ENCODE assay signal across 35 cellular contexts in genomic region chr3:89983449-89983848, GRCh38.
"Had no signal": no experiment of that assay in that cellular context is flagged by ENCODE, and none has a peak within 500 bp of the region (broad histone marks: within the 10 kb centered on the region; RNA-seq: fewer than 3 reads in every experiment).

No MANE protein-coding gene starts in this region.

- H3K36me3 ChIP-seq: MG63 had no signal

- H3K27me3 ChIP-seq: MG63 had no signal

- H3K9me3 ChIP-seq: MG63 had no signal

- DNase-seq: Karpas-422, Kasumi-1, MG63, MM.1S, NCI-H1048, NCI-H1092, NCI-H1092 treated with DMSO at 0.1 percent for 48 hours, NCI-H1105, NCI-H1105 treated with DMSO at 0.1 percent for 48 hours, NCI-H1417, NCI-H1417 treated with DMSO at 0.1 percent for 48 hours, NCI-H1436, NCI-H1436 treated with DMSO at 0.1 percent for 48 hours, NCI-H146, NCI-H1694, NCI-H1694 treated with DMSO at 0.1 percent for 48 hours, NCI-H187, NCI-H187 treated with DMSO at 0.1 percent for 48 hours, NCI-H1930, NCI-H2029, NCI-H2029 treated with DMSO at 0.1 percent for 48 hours, NCI-H2081, NCI-H2081 treated with DMSO at 0.1 percent for 48 hours, NCI-H2107, NCI-H2171, NCI-H2171 treated with DMSO at 0.1 percent for 48 hours, NCI-H2227 treated with DMSO at 0.1 percent for 48 hours, NCI-H226, NCI-H345, NCI-H446, NCI-H446 treated with DMSO at 0.1 percent for 48 hours, NCI-H510A, NCI-H510A treated with DMSO at 0.1 percent for 48 hours, NCI-H524, NCI-H524 treated with DMSO at 0.1 percent for 48 hours had no signal

- H3K4me3 ChIP-seq: MG63 had no signal
